In the genomic region with DNA sequence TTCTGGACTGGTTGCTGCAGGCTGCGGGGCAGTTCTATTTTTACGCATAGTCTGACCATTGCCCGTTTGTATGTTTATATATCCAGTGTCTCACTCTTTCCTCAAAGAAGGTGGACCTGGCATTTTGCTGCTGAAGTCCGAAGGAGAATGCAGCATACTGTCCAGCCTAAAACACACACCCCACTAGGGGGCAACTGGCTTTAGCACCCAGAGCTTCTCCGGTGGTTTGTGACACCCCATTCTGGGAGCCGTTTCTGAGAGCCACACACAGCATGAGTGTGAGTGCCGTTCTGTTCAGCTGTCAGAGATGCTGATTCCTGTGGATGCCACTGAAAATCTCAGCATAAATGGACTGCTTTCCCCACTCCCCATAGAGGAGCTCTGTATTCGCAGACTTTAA, we compare ENCODE assay signal across 15 cellular contexts.
"Had no signal": no experiment of that assay in that cellular context is flagged by ENCODE, and none has a peak within 500 bp of the region (broad histone marks: within the 10 kb centered on the region; RNA-seq: fewer than 3 reads in every experiment).

No MANE protein-coding gene starts in this region.

- H2AFZ ChIP-seq: hepatocyte had no signal

- H3K79me2 ChIP-seq: hepatocyte had no signal

- ATAC-seq: activated CD4-positive, CD25-positive, alpha-beta regulatory T cell treated with anti-CD3 and anti-CD28 coated beads, Interleukin-2, amount 50 U/mL, for 24 hours; activated CD8-positive, alpha-beta T cell treated with anti-CD3 and anti-CD28 coated beads, Interleukin-2, amount 10 ng/mL, durations not matched to agents 7 days and 5 days; esophagus mucosa; left cardiac atrium; mucosa of descending colon; stimulated activated naive B cell treated with anti-CD40 and anti-IgM and Interleukin-4, amounts not matched to agents 10 μg/mL and 1 μg/mL and 100 μg/mL, for 72 hours had no signal

- H3K4me3 ChIP-seq: hepatocyte, mucosa of descending colon had no signal

- DNase-seq: activated CD4-positive, alpha-beta T cell treated with anti-CD3 and anti-CD28 coated beads, Interleukin-2, amount 10 ng/mL, durations not matched to agents 7 days and 5 days; activated CD8-positive, alpha-beta T cell treated with anti-CD3 and anti-CD28 coated beads, Interleukin-2, amount 10 ng/mL, durations not matched to agents 7 days and 5 days; activated naive CD4-positive, alpha-beta T cell treated with Interleukin-2 at 50 U/mL for 16 hours; activated naive CD8-positive, alpha-beta T cell treated with anti-CD3 and anti-CD28 coated beads, Interleukin-2, amount 10 ng/mL, durations not matched to agents 7 days and 5 days; activated T-cell treated with anti-CD3 and anti-CD28 coated beads, Interleukin-2, amount 50 U/mL, for 24 hours; anterior cingulate cortex; cortex of kidney; left cardiac atrium; mesenchymal stem cell; mucosa of descending colon; naive B cell; stimulated activated naive B cell treated with anti-CD40 and anti-IgM and Interleukin-4, amounts not matched to agents 10 μg/mL and 1 μg/mL and 100 μg/mL, for 72 hours had no signal

- H3K27ac ChIP-seq: hepatocyte had no signal

- H3K4me2 ChIP-seq: hepatocyte had no signal

- H3K27me3 ChIP-seq: hepatocyte had no signal
